In genomic region chr2:54809814-54810213, GRCh38 we compare ENCODE assay signal across 15 cellular contexts.
DNase-seq lines count a peak whose midpoint lies in the region; ATAC-seq and TF ChIP-seq lines count a peak whose summit lies in the region.
"Had no signal": no experiment of that assay in that cellular context is flagged by ENCODE, and none has a peak within 500 bp of the region (broad histone marks: within the 10 kb centered on the region; RNA-seq: fewer than 3 reads in every experiment).

No MANE protein-coding gene starts in this region.

- H3K4me1 ChIP-seq in psoas muscle (no peaks in the 10 kb centered on the region), lower lobe of right lung (no peaks in the 10 kb centered on the region), body of pancreas (no peaks in the 10 kb centered on the region)
- H3K4me1 ChIP-seq: stomach had no signal

- DNase-seq in ELR (ENCODE audit: low read depth) = peak; percentile 65
- peak; percentile 45 for DNase-seq in RKO (ENCODE audit: low spot score)
- peak; percentile 53 for DNase-seq in epithelial cell of prostate (ENCODE audit: low read depth, low spot score)
- DNase-seq in psoas muscle = no peak
- no peak for DNase-seq in lower lobe of right lung
- no peak for DNase-seq in NAMALWA (ENCODE audit: low spot score)
- no peak for DNase-seq in body of pancreas
- DNase-seq in DMS114 treated with DMSO at 0.1 percent for 48 hours (lab: John Stamatoyannopoulos, UW; ENCODE audit: unreplicated experiment) = no peak
- DNase-seq: activated naive CD8-positive, alpha-beta T cell treated with anti-CD3 and anti-CD28 coated beads, Interleukin-2, amount 10 ng/mL, durations not matched to agents 7 days and 5 days; C1 segment of cervical spinal cord; kidney; NCI-H1694; retina; stomach had no signal

- no peak for TF ChIP-seq CTCF in psoas muscle (IDR thresholded peaks at IDR 0.05)
- TF ChIP-seq CTCF in lower lobe of right lung (IDR thresholded peaks at IDR 0.05) = no peak
- TF ChIP-seq CTCF in body of pancreas (IDR thresholded peaks at IDR 0.05) = no peak

- peak overlapping the region; percentile 54 for H3K27ac ChIP-seq in epithelial cell of prostate
- no peak overlapping the region for H3K27ac ChIP-seq in psoas muscle
- H3K27ac ChIP-seq in lower lobe of right lung = no peak overlapping the region
- no peak overlapping the region for H3K27ac ChIP-seq in body of pancreas
- H3K27ac ChIP-seq: coronary artery, stomach had no signal

- H3K27me3 ChIP-seq in psoas muscle (ENCODE audit: insufficient read depth in 3 of 3, low read length in 2 of 3) = no peaks in the 10 kb centered on the region
- no peaks in the 10 kb centered on the region for H3K27me3 ChIP-seq in lower lobe of right lung (ENCODE audit: low read depth)
- H3K27me3 ChIP-seq in body of pancreas = no peaks in the 10 kb centered on the region
- H3K27me3 ChIP-seq: stomach had no signal

- H3K36me3 ChIP-seq in psoas muscle (ENCODE audit: insufficient read depth in 1 of 2, low read depth in 1 of 2) (no peaks in the 10 kb centered on the region), lower lobe of right lung (no peaks in the 10 kb centered on the region), body of pancreas (replicated peaks in 1 of 2; ENCODE audit: insufficient read depth in 1 of 2, low read depth in 2 of 2) (no peaks in the 10 kb centered on the region)
- H3K36me3 ChIP-seq: stomach had no signal

- no peak overlapping the region for H3K4me3 ChIP-seq in psoas muscle
- no peak overlapping the region for H3K4me3 ChIP-seq in lower lobe of right lung
- no peak overlapping the region for H3K4me3 ChIP-seq in body of pancreas
- H3K4me3 ChIP-seq: coronary artery, stomach had no signal

- H3K9me3 ChIP-seq in psoas muscle = peaks cover 6% of the 10 kb centered on the region
- H3K9me3 ChIP-seq in lower lobe of right lung = no peaks in the 10 kb centered on the region
- H3K9me3 ChIP-seq in body of pancreas = no peaks in the 10 kb centered on the region

- ATAC-seq in psoas muscle (peak; percentile 61 to 89 (median 74)), lower lobe of right lung (no peak), body of pancreas (no peak)

- TF ChIP-seq POLR2A in body of pancreas (IDR thresholded peaks at IDR 0.05) = no peak

- intact Hi-C loops in psoas muscle (cut with DNase I) = no loop called here
- intact Hi-C loops in lower lobe of right lung (cut with DNase I) = no loop called here
- intact Hi-C loops in body of pancreas (cut with DNase I) = no loop called here

Comparison
In these comparisons a context has a peak if more than half of its experiments do, and no peak if none do; other contexts are left out.
1. DNase-seq: peak in ELR (single experiment), RKO (single experiment) and epithelial cell of prostate (single experiment); none in psoas muscle (0 of 2), lower lobe of right lung (single experiment), NAMALWA (single experiment), body of pancreas (0 of 4) and DMS114 treated with DMSO at 0.1 percent for 48 hours (single experiment).
2. ATAC-seq: peak in psoas muscle (4 of 4); none in lower lobe of right lung (0 of 2) and body of pancreas (single experiment).